30 cellular contexts compared by ENCODE assay signal in genomic region chr11:2361565-2361964, GRCh38. TPM values are rescaled to one million over a fixed set of nuclear protein-coding genes. Genes with fewer than 3 reads are reported as not detected.
"Had no signal": no experiment of that assay in that cellular context is flagged by ENCODE, and none has a peak within 500 bp of the region (broad histone marks: within the 10 kb centered on the region; RNA-seq: fewer than 3 reads in every experiment).

No MANE protein-coding gene starts in this region.

- H3K27ac Mint-ChIP-seq: endodermal cell; mesothelial cell of epicardium; natural killer cell treated with Interleukin-12 subunit alpha and Interleukin-12 subunit beta and Interleukin-15 and Interleukin-18, amount 100 ng/mL, for 72 hours; type B pancreatic cell had no signal

- H3K4me1 ChIP-seq: gastrocnemius medialis, parathyroid adenoma had no signal

- H3K4me3 Mint-ChIP-seq: endodermal cell; mesothelial cell of epicardium; naive B cell; natural killer cell treated with Interleukin-12 subunit alpha and Interleukin-12 subunit beta and Interleukin-15 and Interleukin-18, amount 100 ng/mL, for 72 hours; neural crest cell; stimulated activated effector memory CD8-positive, alpha-beta T cell treated with anti-CD3 and anti-CD28 coated beads, Interleukin-12 subunit alpha, Interleukin-12 subunit beta, amount 100 ng/mL, for 72 hours; type B pancreatic cell had no signal

- DNase-seq: dorsolateral prefrontal cortex; effector CD8-positive, alpha-beta T cell; endodermal cell; foreskin fibroblast; gastrocnemius medialis; kidney; mesenchymal stem cell; mucosa of descending colon; naive B cell; sigmoid colon; stimulated activated CD4-positive, alpha-beta T cell treated with anti-CD3 and anti-CD28 coated beads, Interleukin-2, amount 100 ng/mL, for 24 hours; stimulated activated CD4-positive, alpha-beta T cell treated with anti-CD3 and anti-CD28 coated beads, Interleukin-4, amount 100 ng/mL, for 24 hours; stimulated activated naive CD4-positive, alpha-beta T cell treated with Interleukin-2 at 50 U/mL for 16 hours; stomach; thyroid gland had no signal

- H3K27me3 ChIP-seq: dorsolateral prefrontal cortex, gastrocnemius medialis, right atrium auricular region, sigmoid colon, stomach, thyroid gland had no signal

- H3K9me3 Mint-ChIP-seq: naive B cell; natural killer cell treated with Interleukin-12 subunit alpha and Interleukin-12 subunit beta and Interleukin-15 and Interleukin-18, amount 100 ng/mL, for 72 hours; stimulated activated effector memory CD8-positive, alpha-beta T cell treated with anti-CD3 and anti-CD28 coated beads, Interleukin-12 subunit alpha, Interleukin-12 subunit beta, amount 100 ng/mL, for 72 hours; type B pancreatic cell had no signal

- H3K27ac ChIP-seq: dorsolateral prefrontal cortex, epithelial cell of prostate, gastrocnemius medialis, parathyroid adenoma, prostate gland, right atrium auricular region, sigmoid colon, stomach, thyroid gland had no signal

- H3K4me1 Mint-ChIP-seq: endodermal cell; mesothelial cell of epicardium; neural crest cell; stimulated activated effector memory CD8-positive, alpha-beta T cell treated with anti-CD3 and anti-CD28 coated beads, Interleukin-12 subunit alpha, Interleukin-12 subunit beta, amount 100 ng/mL, for 72 hours had no signal

- ATAC-seq: esophagus mucosa; gastrocnemius medialis; left lobe of liver; mucosa of descending colon; natural killer cell treated with Interleukin-12 subunit alpha and Interleukin-12 subunit beta and Interleukin-15 and Interleukin-18, amount 100 ng/mL, for 72 hours; stimulated activated effector memory CD8-positive, alpha-beta T cell treated with anti-CD3 and anti-CD28 coated beads, Interleukin-12 subunit alpha, Interleukin-12 subunit beta, amount 100 ng/mL, for 72 hours had no signal

- H3K4me3 ChIP-seq: dorsolateral prefrontal cortex, gastrocnemius medialis, mucosa of descending colon, prostate gland, right atrium auricular region, sigmoid colon, stomach, thyroid gland had no signal

- H3K27me3 Mint-ChIP-seq: naive B cell had no signal

- FAIRE-seq: colon, kidney, urothelium cell line had no signal

- H3K36me3 ChIP-seq: gastrocnemius medialis, prostate gland, right atrium auricular region, sigmoid colon, stomach, thyroid gland had no signal

- H3K9me3 ChIP-seq: gastrocnemius medialis, mucosa of descending colon, prostate gland, right atrium auricular region, sigmoid colon, stomach, thyroid gland had no signal

- H3K36me3 Mint-ChIP-seq: mesothelial cell of epicardium; naive B cell; natural killer cell treated with Interleukin-12 subunit alpha and Interleukin-12 subunit beta and Interleukin-15 and Interleukin-18, amount 100 ng/mL, for 72 hours; stimulated activated effector memory CD8-positive, alpha-beta T cell treated with anti-CD3 and anti-CD28 coated beads, Interleukin-12 subunit alpha, Interleukin-12 subunit beta, amount 100 ng/mL, for 72 hours; type B pancreatic cell had no signal

RNA-seq across cellular contexts. Expression of gene TSPAN32, which starts 59.8 kb away (rescaled TPM):
- total RNA-seq: endodermal cell, esophagus mucosa, gastrocnemius medialis, glomerular endothelial cell, lung microvascular endothelial cell, neural crest cell, prostate gland had no signal

RNA-seq across cellular contexts. Expression of gene C11orf21, which starts 59.8 kb away (rescaled TPM):
- total RNA-seq: glomerular endothelial cell, lung microvascular endothelial cell, neural crest cell had no signal
